ENCODE assay signal across 1 cellular context in genomic region chr19:47274071-47274890, GRCh38.
TF ChIP-seq lines count a peak whose summit lies in the region.

TSS of gene INAFM1 (plus strand) at chr19:47274885. CDS start at chr19:47274920, 35 bp downstream.

TF ChIP-seq in HepG2, 621 proteins besides CTCF, POLR2A, EP300 and RAD21 (continued from another document and continues in another):
- TF ChIP-seq ZKSCAN5 (CRISPR knock-in tag; IDR thresholded peaks at IDR 0.05) (no peak), GZF1 (CRISPR knock-in tag; IDR thresholded peaks at IDR 0.05) (no peak), KDM3A (CRISPR knock-in tag; IDR thresholded peaks at IDR 0.05; ENCODE audit: low read depth) (no peak), ATF7-NPFF (CRISPR knock-in tag; IDR thresholded peaks at IDR 0.05; ENCODE audit: low read depth) (no peak), IRF9 (CRISPR knock-in tag; IDR thresholded peaks at IDR 0.05; ENCODE audit: borderline replicate concordance) (0 out of 2 replicates have a peak, but pooled peaks have one; percentile 24), SAP130 (CRISPR knock-in tag; IDR thresholded peaks at IDR 0.05; ENCODE audit: low read depth) (peak; percentile 50), CENPBD1 (CRISPR knock-in tag; IDR thresholded peaks at IDR 0.05; ENCODE audit: borderline replicate concordance, low read depth) (no peak), ZNF619 (CRISPR knock-in tag; IDR thresholded peaks at IDR 0.05) (no peak), CREM (IDR thresholded peaks at IDR 0.05) (0 out of 2 replicates have a peak, but pooled peaks have one; percentile 2), CREM (CRISPR knock-in tag; IDR thresholded peaks at IDR 0.05) (no peak), MED13 (CRISPR knock-in tag; IDR thresholded peaks at IDR 0.05) (no peak), NFIC (IDR thresholded peaks at IDR 0.05; ENCODE audit: low read length) (no peak), ZNF501 (CRISPR knock-in tag; IDR thresholded peaks at IDR 0.05) (peak; percentile 6; the same call in 1 of the 2 replicates), RARG (CRISPR knock-in tag; IDR thresholded peaks at IDR 0.05; ENCODE audit: low read depth) (no peak), HHEX (CRISPR knock-in tag; IDR thresholded peaks at IDR 0.05) (no peak), EZH2 (conservative IDR thresholded peaks at IDR 0.05; ENCODE audit: low read depth, low read length) (no peak), ZNF276 (CRISPR knock-in tag; IDR thresholded peaks at IDR 0.05; ENCODE audit: low read depth) (no peak), SMAD3 (CRISPR knock-in tag; IDR thresholded peaks at IDR 0.05) (no peak), ZNF337 (CRISPR knock-in tag; IDR thresholded peaks at IDR 0.05; ENCODE audit: borderline replicate concordance, low read depth) (no peak), ZNF331 (CRISPR knock-in tag; IDR thresholded peaks at IDR 0.05) (no peak), XRCC5 (optimal IDR thresholded peaks at IDR 0.05; ENCODE audit: low read length) (no peak), NCOA5 (CRISPR knock-in tag; IDR thresholded peaks at IDR 0.05) (no peak), BORCS8-MEF2B (CRISPR knock-in tag; IDR thresholded peaks at IDR 0.05) (peak; percentile 13; the same call in 1 of the 2 replicates), MAZ (IDR thresholded peaks at IDR 0.05; ENCODE audit: borderline replicate concordance, low read depth, low read length) (0 out of 2 replicates have a peak, but pooled peaks have one; percentile 25), MAZ (CRISPR knock-in tag; IDR thresholded peaks at IDR 0.05; ENCODE audit: low read depth) (no peak), TFDP1 (CRISPR knock-in tag; IDR thresholded peaks at IDR 0.05; ENCODE audit: borderline replicate concordance) (peak; percentile 51; the same call in 1 of the 2 replicates), SP1 (IDR thresholded peaks at IDR 0.05) (0 out of 2 replicates have a peak, but pooled peaks have one; percentile 32), SP1 (CRISPR knock-in tag; IDR thresholded peaks at IDR 0.05) (peak; percentile 57), RBFOX2 (IDR thresholded peaks at IDR 0.05; ENCODE audit: low read depth, low read length) (peak; percentile 69), ZNF362 (CRISPR knock-in tag; IDR thresholded peaks at IDR 0.05; ENCODE audit: borderline replicate concordance) (no peak), YEATS4 (CRISPR knock-in tag; IDR thresholded peaks at IDR 0.05; ENCODE audit: borderline replicate concordance) (0 out of 2 replicates have a peak, but pooled peaks have one; percentile 6), ZFYVE20 (CRISPR knock-in tag; IDR thresholded peaks at IDR 0.05; ENCODE audit: borderline replicate concordance, low read depth) (no peak), ARNT2 (CRISPR knock-in tag; IDR thresholded peaks at IDR 0.05; ENCODE audit: low read depth) (no peak), ASH2L (IDR thresholded peaks at IDR 0.05; ENCODE audit: insufficient read length, low read depth, low read length) (peak; percentile 55), POLR2G (IDR thresholded peaks at IDR 0.05; ENCODE audit: low read depth, low read length) (peak; percentile 25; the same call in 1 of the 2 replicates), SPEN (CRISPR knock-in tag; IDR thresholded peaks at IDR 0.05; ENCODE audit: low read depth) (0 out of 2 replicates have a peak, but pooled peaks have one; percentile 41), SATB2 (CRISPR knock-in tag; IDR thresholded peaks at IDR 0.05) (no peak), KDM4B (CRISPR knock-in tag; IDR thresholded peaks at IDR 0.05) (no peak), POGZ (CRISPR knock-in tag; IDR thresholded peaks at IDR 0.05) (no peak), MZF1 (CRISPR knock-in tag; IDR thresholded peaks at IDR 0.05; ENCODE audit: borderline replicate concordance) (no peak), ARID4A (CRISPR knock-in tag; IDR thresholded peaks at IDR 0.05; ENCODE audit: borderline replicate concordance) (0 out of 2 replicates have a peak, but pooled peaks have one; percentile 4), RBAK (CRISPR knock-in tag; IDR thresholded peaks at IDR 0.05) (no peak), CREB1 (IDR thresholded peaks at IDR 0.05) (no peak), CREB1 (CRISPR knock-in tag; IDR thresholded peaks at IDR 0.05) (no peak)
- TF ChIP-seq, protein P1, sequence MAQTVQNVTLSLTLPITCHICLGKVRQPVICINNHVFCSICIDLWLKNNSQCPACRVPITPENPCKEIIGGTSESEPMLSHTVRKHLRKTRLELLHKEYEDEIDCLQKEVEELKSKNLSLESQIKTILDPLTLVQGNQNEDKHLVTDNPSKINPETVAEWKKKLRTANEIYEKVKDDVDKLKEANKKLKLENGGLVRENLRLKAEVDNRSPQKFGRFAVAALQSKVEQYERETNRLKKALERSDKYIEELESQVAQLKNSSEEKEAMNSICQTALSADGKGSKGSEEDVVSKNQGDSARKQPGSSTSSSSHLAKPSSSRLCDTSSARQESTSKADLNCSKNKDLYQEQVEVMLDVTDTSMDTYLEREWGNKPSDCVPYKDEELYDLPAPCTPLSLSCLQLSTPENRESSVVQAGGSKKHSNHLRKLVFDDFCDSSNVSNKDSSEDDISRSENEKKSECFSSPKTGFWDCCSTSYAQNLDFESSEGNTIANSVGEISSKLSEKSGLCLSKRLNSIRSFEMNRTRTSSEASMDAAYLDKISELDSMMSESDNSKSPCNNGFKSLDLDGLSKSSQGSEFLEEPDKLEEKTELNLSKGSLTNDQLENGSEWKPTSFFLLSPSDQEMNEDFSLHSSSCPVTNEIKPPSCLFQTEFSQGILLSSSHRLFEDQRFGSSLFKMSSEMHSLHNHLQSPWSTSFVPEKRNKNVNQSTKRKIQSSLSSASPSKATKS (CRISPR knock-in tag; IDR thresholded peaks at IDR 0.05) = no peak
- TF ChIP-seq, protein P2, sequence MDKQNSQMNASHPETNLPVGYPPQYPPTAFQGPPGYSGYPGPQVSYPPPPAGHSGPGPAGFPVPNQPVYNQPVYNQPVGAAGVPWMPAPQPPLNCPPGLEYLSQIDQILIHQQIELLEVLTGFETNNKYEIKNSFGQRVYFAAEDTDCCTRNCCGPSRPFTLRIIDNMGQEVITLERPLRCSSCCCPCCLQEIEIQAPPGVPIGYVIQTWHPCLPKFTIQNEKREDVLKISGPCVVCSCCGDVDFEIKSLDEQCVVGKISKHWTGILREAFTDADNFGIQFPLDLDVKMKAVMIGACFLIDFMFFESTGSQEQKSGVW (CRISPR knock-in tag; IDR thresholded peaks at IDR 0.05; ENCODE audit: borderline replicate concordance) = no peak
- TF ChIP-seq, protein P3, sequence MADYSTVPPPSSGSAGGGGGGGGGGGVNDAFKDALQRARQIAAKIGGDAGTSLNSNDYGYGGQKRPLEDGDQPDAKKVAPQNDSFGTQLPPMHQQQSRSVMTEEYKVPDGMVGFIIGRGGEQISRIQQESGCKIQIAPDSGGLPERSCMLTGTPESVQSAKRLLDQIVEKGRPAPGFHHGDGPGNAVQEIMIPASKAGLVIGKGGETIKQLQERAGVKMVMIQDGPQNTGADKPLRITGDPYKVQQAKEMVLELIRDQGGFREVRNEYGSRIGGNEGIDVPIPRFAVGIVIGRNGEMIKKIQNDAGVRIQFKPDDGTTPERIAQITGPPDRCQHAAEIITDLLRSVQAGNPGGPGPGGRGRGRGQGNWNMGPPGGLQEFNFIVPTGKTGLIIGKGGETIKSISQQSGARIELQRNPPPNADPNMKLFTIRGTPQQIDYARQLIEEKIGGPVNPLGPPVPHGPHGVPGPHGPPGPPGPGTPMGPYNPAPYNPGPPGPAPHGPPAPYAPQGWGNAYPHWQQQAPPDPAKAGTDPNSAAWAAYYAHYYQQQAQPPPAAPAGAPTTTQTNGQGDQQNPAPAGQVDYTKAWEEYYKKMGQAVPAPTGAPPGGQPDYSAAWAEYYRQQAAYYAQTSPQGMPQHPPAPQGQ (CRISPR knock-in tag; IDR thresholded peaks at IDR 0.05; ENCODE audit: borderline replicate concordance) = no peak
- TF ChIP-seq, protein P4, sequence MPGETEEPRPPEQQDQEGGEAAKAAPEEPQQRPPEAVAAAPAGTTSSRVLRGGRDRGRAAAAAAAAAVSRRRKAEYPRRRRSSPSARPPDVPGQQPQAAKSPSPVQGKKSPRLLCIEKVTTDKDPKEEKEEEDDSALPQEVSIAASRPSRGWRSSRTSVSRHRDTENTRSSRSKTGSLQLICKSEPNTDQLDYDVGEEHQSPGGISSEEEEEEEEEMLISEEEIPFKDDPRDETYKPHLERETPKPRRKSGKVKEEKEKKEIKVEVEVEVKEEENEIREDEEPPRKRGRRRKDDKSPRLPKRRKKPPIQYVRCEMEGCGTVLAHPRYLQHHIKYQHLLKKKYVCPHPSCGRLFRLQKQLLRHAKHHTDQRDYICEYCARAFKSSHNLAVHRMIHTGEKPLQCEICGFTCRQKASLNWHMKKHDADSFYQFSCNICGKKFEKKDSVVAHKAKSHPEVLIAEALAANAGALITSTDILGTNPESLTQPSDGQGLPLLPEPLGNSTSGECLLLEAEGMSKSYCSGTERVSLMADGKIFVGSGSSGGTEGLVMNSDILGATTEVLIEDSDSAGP (CRISPR knock-in tag; IDR thresholded peaks at IDR 0.05; ENCODE audit: borderline replicate concordance) = peak; percentile 2; the same call in 1 of the 2 replicates
- TF ChIP-seq, protein P5, sequence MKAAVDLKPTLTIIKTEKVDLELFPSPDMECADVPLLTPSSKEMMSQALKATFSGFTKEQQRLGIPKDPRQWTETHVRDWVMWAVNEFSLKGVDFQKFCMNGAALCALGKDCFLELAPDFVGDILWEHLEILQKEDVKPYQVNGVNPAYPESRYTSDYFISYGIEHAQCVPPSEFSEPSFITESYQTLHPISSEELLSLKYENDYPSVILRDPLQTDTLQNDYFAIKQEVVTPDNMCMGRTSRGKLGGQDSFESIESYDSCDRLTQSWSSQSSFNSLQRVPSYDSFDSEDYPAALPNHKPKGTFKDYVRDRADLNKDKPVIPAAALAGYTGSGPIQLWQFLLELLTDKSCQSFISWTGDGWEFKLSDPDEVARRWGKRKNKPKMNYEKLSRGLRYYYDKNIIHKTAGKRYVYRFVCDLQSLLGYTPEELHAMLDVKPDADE (CRISPR knock-in tag; IDR thresholded peaks at IDR 0.05) = no peak
